21 cellular contexts compared by ENCODE assay signal in the genomic region with DNA sequence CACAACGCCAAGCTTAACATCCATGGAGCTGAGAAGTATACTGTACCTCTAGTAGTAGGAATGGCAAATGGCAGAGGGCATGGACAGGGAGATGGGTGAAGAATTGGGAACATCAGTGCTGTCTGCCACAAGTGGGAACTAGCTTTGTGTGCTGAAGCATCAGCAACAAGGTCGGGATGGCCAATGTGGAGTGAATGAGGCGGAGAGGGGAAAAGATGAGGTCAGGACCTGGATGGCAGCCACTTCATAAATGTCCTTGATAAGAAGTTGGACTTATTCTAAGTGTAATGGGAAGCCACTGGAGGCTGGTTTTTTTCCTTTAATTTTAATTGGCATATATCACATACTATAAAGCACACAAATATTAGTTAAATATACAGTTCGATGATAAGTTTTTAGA. TPM values are rescaled to one million over a fixed set of nuclear protein-coding genes. Genes with fewer than 3 reads are reported as not detected.
DNase-seq lines count a peak whose midpoint lies in the region; ATAC-seq, FAIRE-seq and TF ChIP-seq lines count a peak whose summit lies in the region.
"Had no signal": no experiment of that assay in that cellular context is flagged by ENCODE, and none has a peak within 500 bp of the region (broad histone marks: within the 10 kb centered on the region; RNA-seq: fewer than 3 reads in every experiment).

No MANE protein-coding gene starts in this region.

- TF ChIP-seq POLR2A in spleen (IDR thresholded peaks at IDR 0.05) = no peak

- DNase-seq in heart right ventricle (peak in 1 of 2 donors; percentile 70), pancreas (peak in 4 of 6 donors; percentile 76 to 83 (median 80)), spleen (no peak), dermis blood vessel endothelial cell (no peak)
- DNase-seq: BE2C; CD4-positive, alpha-beta T cell; DMS153; GDM1; HCEC 1CT; NCI-H1417 treated with DMSO at 0.1 percent for 48 hours; NCI-H2029; NCI-H345; NCI-H526; PC-9; SJCRH30 had no signal

- FAIRE-seq in pancreas (lab: Jason Lieb, UNC) = no peak
- FAIRE-seq: A204.1 had no signal

- ATAC-seq in heart right ventricle (peak in 7 of 8 donors; percentile 46 to 86 (median 62)), pancreas (peak; percentile 35 to 52 (median 37)), HG03565 (IDR thresholded peaks at IDR 0.05; ENCODE audit: unreplicated experiment) (no peak)

- H3K4me1 ChIP-seq in heart right ventricle (peaks cover 0 to 14% (median 0%) of the 10 kb centered on the region in 9 donors), pancreas (peaks cover 20 to 44% (median 38%) of the 10 kb centered on the region in 3 donors), spleen (no peaks in the 10 kb centered on the region)
- H3K4me1 ChIP-seq: BE2C had no signal

- no peaks in the 10 kb centered on the region for H3K9me3 ChIP-seq in heart right ventricle
- H3K9me3 ChIP-seq in pancreas = no peaks in the 10 kb centered on the region
- H3K9me3 ChIP-seq in spleen = no peaks in the 10 kb centered on the region
- H3K9me3 ChIP-seq: BE2C, SJCRH30 had no signal

- intact Hi-C loops in heart right ventricle (cut with DNase I) (no loop called here), pancreas (cut with DNase I) (no loop called here), spleen (cut with DNase I; ENCODE audit: low total_unique reads) (no loop called here)

- H3K36me3 ChIP-seq in heart right ventricle (no peaks in the 10 kb centered on the region), pancreas (no peaks in the 10 kb centered on the region), spleen (no peaks in the 10 kb centered on the region)
- H3K36me3 ChIP-seq: BE2C, SJCRH30 had no signal

- H3K27ac ChIP-seq in 22Rv1 (peak overlapping the region; percentile 99), VCaP (peak overlapping the region; percentile 88), heart right ventricle (no peak overlapping the region), pancreas (peak overlapping the region; percentile 69 to 90 (median 77)), spleen (no peak overlapping the region)
- H3K27ac ChIP-seq: KMS-11, PC-9, RWPE1, SJCRH30 had no signal

- H3K27me3 ChIP-seq in heart right ventricle = peaks cover 0 to 24% (median 7%) of the 10 kb centered on the region in 7 donors
- no peaks in the 10 kb centered on the region for H3K27me3 ChIP-seq in pancreas
- H3K27me3 ChIP-seq in spleen (replicated peaks in 1 of 7) = peaks cover 0 to 11% (median 0%) of the 10 kb centered on the region in 7 donors
- H3K27me3 ChIP-seq: BE2C, SJCRH30 had no signal

- WGBS in heart right ventricle, 2 donors = 47 to 63% methylated on average over 4 of the region's 4 CpGs
- WGBS in pancreas, 2 donors = 33 to 36% methylated on average over 4 of the region's 4 CpGs
- WGBS in spleen, 5 donors = 73 to 81% (median 79%) methylated on average over 4 of the region's 4 CpGs

- no peak overlapping the region for H3K4me3 ChIP-seq in heart right ventricle
- H3K4me3 ChIP-seq in pancreas = no peak overlapping the region
- H3K4me3 ChIP-seq in spleen = no peak overlapping the region
- H3K4me3 ChIP-seq: PC-9, SJCRH30 had no signal

- TF ChIP-seq CTCF in 22Rv1 (IDR thresholded peaks at IDR 0.05) = no peak
- TF ChIP-seq CTCF in VCaP (conservative IDR thresholded peaks at IDR 0.05) = no peak
- no peak for TF ChIP-seq CTCF in heart right ventricle (IDR thresholded peaks at IDR 0.05)
- no peak for TF ChIP-seq CTCF in pancreas (IDR thresholded peaks at IDR 0.05)
- no peak for TF ChIP-seq CTCF in spleen (IDR thresholded peaks at IDR 0.05 in 8 of 11, conservative IDR thresholded peaks at IDR 0.05 in 3 of 11)

RNA-seq across cellular contexts. Expression of a gene that starts 21.9 kb away (rescaled TPM):
- total RNA-seq in heart right ventricle (10 to 100 TPM in 2 of 10 donors, 1 to 10 TPM in 8; 3.7 to 14.5 (median 5.9) TPM), pancreas (10 to 100 TPM; 50.0 to 78.1 (median 68.2) TPM), spleen (10 to 100 TPM; 13.3 to 21.4 (median 16.2) TPM), dermis blood vessel endothelial cell (0.68 and 1.5 TPM in 2 replicates)
- polyA plus RNA-seq in heart right ventricle (1 to 10 TPM; 2.6 to 6.1 TPM), pancreas (10 to 100 TPM; 17.4 to 21.3 TPM), spleen (1 to 10 TPM; 2.7 to 5.0 (median 4.7) TPM)

Comparison
In these comparisons a context has a peak if more than half of its experiments do, and no peak if none do; other contexts are left out.
1. H3K27ac ChIP-seq: peak in 22Rv1 (single experiment), VCaP (single experiment) and pancreas (4 of 4); none in heart right ventricle (0 of 10) and spleen (0 of 8).
2. DNase-seq: peak in pancreas (4 of 6); none in spleen (single experiment) and dermis blood vessel endothelial cell (single experiment).